Comparison of ENCODE assay signal across 1 cellular context in genomic region chr15:56001476-56002078, GRCh38.
TF ChIP-seq lines count a peak whose summit lies in the region.

No MANE protein-coding gene starts in this region.

TF ChIP-seq in SK-N-SH, 30 proteins besides CTCF, POLR2A, EP300 and RAD21 (continued from another document):
- no peak for TF ChIP-seq USF1 (IDR thresholded peaks at IDR 0.05; ENCODE audit: borderline replicate concordance, low read depth)
TF ChIP-seq in SK-N-SH: peak in this region for 0.
